In genomic region chr10:118459642-118460193, GRCh38 we compare ENCODE assay signal across 8 cellular contexts.
DNase-seq lines count a peak whose midpoint lies in the region; ATAC-seq, FAIRE-seq and TF ChIP-seq lines count a peak whose summit lies in the region.

No MANE protein-coding gene starts in this region.

- H3K4me1 ChIP-seq in colonic mucosa (no peaks in the 10 kb centered on the region), HepG2 (ENCODE audit: insufficient read depth, low read length) (no peaks in the 10 kb centered on the region)

- in situ Hi-C loops in HepG2 (cut with HindIII; ENCODE audit: extremely low pct_ligation_motif_present, low pct_unique_long_range_greater_than_20kb), result no loop called here

- 1% methylated on average over 10 of the region's 10 CpGs for WGBS in HepG2 (ENCODE audit: low lambda C conversion rate)

- peak overlapping the region in 1 of 2 donors; percentile 36 for H3K9ac ChIP-seq in colonic mucosa (ENCODE audit: low read depth in 2 of 2, low read length in 2 of 2)
- H3K9ac ChIP-seq in HepG2 (ENCODE audit: insufficient read depth, low read depth, low read length), result no peak overlapping the region

- H3K4me2 ChIP-seq in HepG2 (ENCODE audit: low read depth, low read length), result no peak overlapping the region

- no peak for TF ChIP-seq POLR2A in HepG2 (IDR thresholded peaks at IDR 0.05; ENCODE audit: insufficient read depth in 1 of 2, low read depth in 2 of 2, low read length in 2 of 2)

- H3K36me3 ChIP-seq in colonic mucosa, result no peaks in the 10 kb centered on the region
- H3K36me3 ChIP-seq in HepG2 (replicated peaks in 1 of 2; ENCODE audit: control insufficient read depth in 1 of 2, insufficient read depth in 2 of 2, low read length in 2 of 2), result no peaks in the 10 kb centered on the region

- H3K27ac ChIP-seq in AG04450 (ENCODE audit: low read depth, low read length) (no peak overlapping the region), colonic mucosa (no peak overlapping the region), HepG2 (ENCODE audit: extremely low read length, insufficient read depth, low read length) (no peak overlapping the region)

- no TSS peak for BruUV-seq in HepG2 (replicated peaks; lab: Mats Ljungman, UMichigan)

- DNase-seq in AG04450 (ENCODE audit: low read depth, low spot score), result peak; percentile 18
- DNase-seq in GM18507 (ENCODE audit: extremely low spot score, insufficient read length, low read depth), result peak; percentile 8
- peak; percentile 71 for DNase-seq in NCI-H345 (lab: John Stamatoyannopoulos, UW)
- DNase-seq in activated CD4-positive, alpha-beta T cell treated with anti-CD3 and anti-CD28 coated beads for 48 hours, result peak; percentile 69
- DNase-seq in colonic mucosa, result peak; percentile 79
- DNase-seq in HepG2 (ENCODE audit: low spot score), result peak; percentile 43
- peak; percentile 1 to 26 (median 5) for DNase-seq in stimulated activated CD4-positive, alpha-beta T cell treated with anti-CD3 and anti-CD28 coated beads, TNF-alpha, amount 100 ng/mL, for 4 hours (ENCODE audit: low read depth in 3 of 3)

- CTCF ChIA-PET in AG04450 (lab: Charles Lee) (interaction anchor here (0.5 to 6.0 kb wide), 35 partner anchors 9 to 1312 kb away, joined by 3 to 89 read pairs (median 4); no protein-coding TSS in a partner anchor), HepG2 (lab: Yijun Ruan, JAX; ENCODE audit: low intra/inter-chr PET ratio, low total read pairs) (interaction anchor here (1.4 kb wide), 1 partner anchor 963 kb away, joined by 4 read pairs; no protein-coding TSS in a partner anchor)

- peak; percentile 83 for ATAC-seq in HG03108 (IDR thresholded peaks at IDR 0.05; ENCODE audit: unreplicated experiment)
- ATAC-seq in HepG2, result peak; percentile 93

- intact Hi-C loops in colonic mucosa (cut with DNase I), result no loop called here
- intact Hi-C loops in HepG2 (cut with micrococcal nuclease; ENCODE audit: unreplicated experiment), result no loop called here

- H4K20me1 ChIP-seq in HepG2 (ENCODE audit: insufficient read depth, low read length), result no peaks in the 10 kb centered on the region

- POLR2A ChIA-PET in AG04450 (lab: Yijun Ruan, JAX) (no interaction called here), HepG2 (lab: Yijun Ruan, JAX) (no interaction called here)

- H3K9me3 ChIP-seq in AG04450 (ENCODE audit: control insufficient read depth, insufficient read depth, low read length) (no peaks in the 10 kb centered on the region), colonic mucosa (no peaks in the 10 kb centered on the region), HepG2 (ENCODE audit: low read length) (no peaks in the 10 kb centered on the region)

- no peak for TF ChIP-seq RAD21 in HepG2 (CRISPR knock-in tag; IDR thresholded peaks at IDR 0.05)

- no peak overlapping the region for H2AFZ ChIP-seq in HepG2 (ENCODE audit: low read length)

- H3K4me3 ChIP-seq in AG04450 (ENCODE audit: low read depth, low read length) (no peak overlapping the region), colonic mucosa (no peak overlapping the region), HepG2 (replicated peaks in 1 of 3; ENCODE audit: insufficient read depth in 1 of 3, low read depth in 2 of 3, low read length in 3 of 3) (no peak overlapping the region)

- TF ChIP-seq CTCF in AG04450 (IDR thresholded peaks at IDR 0.05; ENCODE audit: low read depth, low read length) (peak; percentile 84), colonic mucosa (IDR thresholded peaks at IDR 0.05) (peak; percentile 57), HepG2 (CRISPR knock-in tag; IDR thresholded peaks at IDR 0.05) (peak; percentile 77)

- no peaks in the 10 kb centered on the region for H3K79me2 ChIP-seq in HepG2 (ENCODE audit: insufficient read depth, low read length)

- H3K27me3 ChIP-seq in AG04450 (ENCODE audit: control insufficient read depth, insufficient read depth, low read length) (no peaks in the 10 kb centered on the region), colonic mucosa (no peaks in the 10 kb centered on the region), HepG2 (ENCODE audit: control insufficient read depth in 1 of 2, insufficient read depth in 2 of 2, low read length in 2 of 2) (peaks cover 0 to 6% of the 10 kb centered on the region in 2 experiments; a peak in 1 of 5 replicates)

- TF ChIP-seq EP300 in HepG2 (IDR thresholded peaks at IDR 0.05; ENCODE audit: low read depth in 2 of 2, low read length in 2 of 2) (no peak), HepG2 (CRISPR knock-in tag; IDR thresholded peaks at IDR 0.05; ENCODE audit: borderline replicate concordance) (no peak)

- FAIRE-seq in GM18507 (lab: Jason Lieb, UNC) (peak; percentile 76), HepG2 (lab: Jason Lieb, UNC) (peak; percentile 93)

TF ChIP-seq in HepG2, 621 proteins besides CTCF, POLR2A, EP300 and RAD21 (continues in another document):
- TF ChIP-seq DMTF1 (CRISPR knock-in tag; IDR thresholded peaks at IDR 0.05), result no peak
- TF ChIP-seq SP5 (CRISPR knock-in tag; IDR thresholded peaks at IDR 0.05; ENCODE audit: borderline replicate concordance, low read depth), result no peak
- TF ChIP-seq NRL (CRISPR knock-in tag; IDR thresholded peaks at IDR 0.05; ENCODE audit: borderline replicate concordance), result no peak
- TF ChIP-seq RXRB (CRISPR knock-in tag; IDR thresholded peaks at IDR 0.05; ENCODE audit: borderline replicate concordance), result no peak
- TF ChIP-seq, protein P1, sequence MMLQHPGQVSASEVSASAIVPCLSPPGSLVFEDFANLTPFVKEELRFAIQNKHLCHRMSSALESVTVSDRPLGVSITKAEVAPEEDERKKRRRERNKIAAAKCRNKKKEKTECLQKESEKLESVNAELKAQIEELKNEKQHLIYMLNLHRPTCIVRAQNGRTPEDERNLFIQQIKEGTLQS (CRISPR knock-in tag; IDR thresholded peaks at IDR 0.05), result no peak
- TF ChIP-seq, protein P2, sequence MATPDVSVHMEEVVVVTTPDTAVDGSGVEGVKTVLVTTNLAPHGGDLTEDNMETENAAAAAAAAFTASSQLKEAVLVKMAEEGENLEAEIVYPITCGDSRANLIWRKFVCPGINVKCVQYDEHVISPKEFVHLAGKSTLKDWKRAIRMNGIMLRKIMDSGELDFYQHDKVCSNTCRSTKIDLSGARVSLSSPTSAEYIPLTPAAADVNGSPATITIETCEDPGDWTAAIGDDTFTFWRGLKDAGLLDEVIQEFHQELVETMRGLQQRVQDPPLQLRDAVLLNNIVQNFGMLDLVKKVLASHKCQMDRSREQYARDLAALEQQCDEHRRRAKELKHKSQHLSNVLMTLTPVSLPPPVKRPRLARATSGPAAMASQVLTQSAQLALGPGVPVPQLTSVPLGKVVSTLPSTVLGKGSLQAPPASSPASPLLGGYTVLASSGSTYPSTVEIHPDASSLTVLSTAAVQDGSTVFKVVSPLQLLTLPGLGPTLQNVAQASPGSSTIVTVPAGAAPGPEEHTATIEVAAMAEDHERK (CRISPR knock-in tag; IDR thresholded peaks at IDR 0.05; ENCODE audit: low read depth), result no peak
- no peak for TF ChIP-seq CCDC6 (CRISPR knock-in tag; IDR thresholded peaks at IDR 0.05)
- TF ChIP-seq GATAD2A (CRISPR knock-in tag; IDR thresholded peaks at IDR 0.05), result 0 out of 2 replicates have a peak, but pooled peaks have one; percentile 19
- peak; percentile 62 for TF ChIP-seq STAG1 (CRISPR knock-in tag; IDR thresholded peaks at IDR 0.05)
- TF ChIP-seq ZNF333 (CRISPR knock-in tag; IDR thresholded peaks at IDR 0.05; ENCODE audit: borderline replicate concordance), result no peak
- no peak for TF ChIP-seq ZNF276 (CRISPR knock-in tag; IDR thresholded peaks at IDR 0.05; ENCODE audit: low read depth)
- TF ChIP-seq ZNF776 (CRISPR knock-in tag; IDR thresholded peaks at IDR 0.05), result no peak
- TF ChIP-seq SMC3 (IDR thresholded peaks at IDR 0.05; ENCODE audit: low read length), result peak; percentile 61; the same call in 1 of the 2 replicates

Comparison
In these comparisons a context has a peak if more than half of its experiments do, and no peak if none do; other contexts are left out.
1. DNase-seq: peak in every context shown above with its lines; median percentile 79 in colonic mucosa; 71 in NCI-H345; 69 in activated CD4-positive, alpha-beta T cell treated with anti-CD3 and anti-CD28 coated beads for 48 hours; 43 in HepG2; 18 in AG04450; 8 in GM18507; 5 in stimulated activated CD4-positive, alpha-beta T cell treated with anti-CD3 and anti-CD28 coated beads, TNF-alpha, amount 100 ng/mL, for 4 hours.